19 cellular contexts compared by ENCODE assay signal in the genomic region with DNA sequence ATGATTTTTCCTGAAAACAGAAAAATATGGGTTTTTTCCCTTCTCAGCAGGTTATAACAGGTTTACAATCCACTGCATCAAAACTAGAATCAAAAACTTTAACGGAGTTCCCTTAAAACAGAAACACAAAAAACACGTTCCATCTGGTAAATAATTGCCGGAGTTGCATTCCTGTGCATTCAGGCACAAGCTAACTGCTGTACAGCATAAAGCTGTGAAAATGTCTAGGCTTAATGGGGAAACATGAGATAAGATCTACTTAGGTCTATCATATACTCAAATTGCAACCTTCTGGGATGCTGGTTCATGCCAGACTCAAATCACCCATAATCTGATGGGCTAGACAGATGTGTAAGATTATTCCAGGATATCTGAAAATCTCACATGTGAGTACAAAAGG.
"Had no signal": no experiment of that assay in that cellular context is flagged by ENCODE, and none has a peak within 500 bp of the region (broad histone marks: within the 10 kb centered on the region; RNA-seq: fewer than 3 reads in every experiment).

No MANE protein-coding gene starts in this region.

- H3K27me3 ChIP-seq: thyroid gland had no signal

- H3K36me3 ChIP-seq: thyroid gland had no signal

- H3K27ac Mint-ChIP-seq: activated T-cell treated with anti-CD3 and anti-CD28 coated beads, Interleukin-2, amount 50 U/mL, for 72 hours; naive B cell had no signal

- H3K4me3 ChIP-seq: mucosa of descending colon, thyroid gland had no signal

- DNase-seq: activated CD4-positive, alpha-beta T cell treated with anti-CD3 and anti-CD28 coated beads, Interleukin-2, amount 50 U/mL, for 1 hour; activated CD8-positive, alpha-beta memory T cell treated with anti-CD3 and anti-CD28 coated beads, Interleukin-2, amount 50 U/mL, for 48 hours; activated effector memory CD4-positive, alpha-beta T cell treated with anti-CD3 and anti-CD28 coated beads, Interleukin-2, amount 50 U/mL, for 16 hours; activated naive CD4-positive, alpha-beta T cell treated with anti-CD3 and anti-CD28 coated beads, Interleukin-2, amount 50 U/mL, for 16 hours; activated T-cell treated with anti-CD3 and anti-CD28 coated beads, Interleukin-2, amount 50 U/mL, for 72 hours; aorta; cerebellar nuclear complex; effector CD8-positive, alpha-beta T cell; islet precursor cell; left ventricle myocardium superior; mucosa of descending colon; naive B cell; stimulated activated CD4-positive, alpha-beta T cell treated with anti-CD3 and anti-CD28 coated beads, Interleukin-1b, Interleukin-23, amount 100 ng/mL, for 48 hours; stimulated activated CD8-positive, alpha-beta memory T cell treated with anti-CD3 and anti-CD28 coated beads, Interleukin-4, amount 100 ng/mL, for 48 hours; stimulated activated naive CD4-positive, alpha-beta T cell treated with Interleukin-2 at 50 U/mL for 16 hours; T-helper 1 cell; T1000; thyroid gland had no signal

- H3K9me3 Mint-ChIP-seq: activated T-cell treated with anti-CD3 and anti-CD28 coated beads, Interleukin-2, amount 50 U/mL, for 72 hours had no signal

- H3K4me1 ChIP-seq: thyroid gland had no signal

- H3K9me3 ChIP-seq: mucosa of descending colon, thyroid gland had no signal

- ATAC-seq: activated CD4-positive, CD25-positive, alpha-beta regulatory T cell treated with anti-CD3 and anti-CD28 coated beads, Interleukin-2, amount 50 U/mL, for 24 hours; activated T-cell treated with anti-CD3 and anti-CD28 coated beads, Interleukin-2, amount 50 U/mL, for 72 hours; left ventricle myocardium superior; mucosa of descending colon had no signal

- H3K27ac ChIP-seq: thyroid gland had no signal

- H3K4me3 Mint-ChIP-seq: activated T-cell treated with anti-CD3 and anti-CD28 coated beads, Interleukin-2, amount 50 U/mL, for 72 hours; naive B cell had no signal
